ENCODE assay signal across 8 cellular contexts in the genomic region with DNA sequence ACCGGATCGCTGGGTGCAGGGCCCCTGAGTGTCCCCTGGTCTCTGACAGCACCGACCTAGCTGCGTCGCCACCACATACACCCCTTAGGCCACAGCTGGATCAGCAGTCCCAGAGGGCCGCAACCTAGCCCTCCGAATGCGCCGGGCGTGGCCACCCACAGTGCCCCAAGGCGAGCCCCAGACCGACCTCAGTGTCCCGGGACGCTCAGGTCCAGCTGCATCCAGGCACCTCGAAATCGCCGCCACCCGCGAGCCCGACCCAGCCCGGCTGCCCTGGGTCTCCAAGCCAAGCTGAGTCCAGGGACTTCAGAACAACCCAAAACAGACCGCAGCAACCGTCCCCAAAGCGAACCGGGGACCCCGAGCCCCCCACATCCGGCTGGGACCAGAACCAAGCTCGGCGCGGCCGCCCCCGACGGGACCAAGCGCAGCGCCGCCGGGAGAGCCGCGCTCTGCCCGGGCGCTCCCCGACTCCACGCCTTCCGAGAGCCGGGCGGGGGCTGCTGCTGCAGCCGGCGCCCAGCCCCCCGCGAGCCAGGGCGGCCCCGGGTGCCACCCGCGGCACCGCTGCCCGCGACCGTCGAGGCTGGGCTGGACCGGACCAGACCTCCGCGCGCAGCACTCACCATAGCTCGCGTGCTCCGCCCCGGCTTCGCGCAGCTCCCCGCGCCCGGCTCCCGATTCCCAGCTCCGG. TPM values are rescaled to one million over a fixed set of nuclear protein-coding genes. Genes with fewer than 3 reads are reported as not detected.
A peak's percentile ranks its signal among the peaks of the same experiment; 100 is the strongest.
DNase-seq lines count a peak whose midpoint lies in the region; FAIRE-seq and TF ChIP-seq lines count a peak whose summit lies in the region.

No MANE protein-coding gene starts in this region.

- DNase-seq in GM12892 (ENCODE audit: insufficient read length), result no peak
- peak in 1 of 2 experiments; percentile 76 for DNase-seq in SJSA1 (ENCODE audit: low read depth in 1 of 2, low spot score in 2 of 2)
- no peak for DNase-seq in fibroblast of lung (ENCODE audit: low read depth in 2 of 2)
- DNase-seq in NCI-H226, result no peak
- no peak for DNase-seq in NK-92 treated with Interleukin-12 subunit alpha and Interleukin-12 subunit beta, amount 100 ng/mL, for 24 hours (lab: John Stamatoyannopoulos, UW)
- no peak for DNase-seq in activated effector memory CD4-positive, alpha-beta T cell treated with anti-CD3 and anti-CD28 coated beads, Interleukin-2, amount 50 U/mL, for 16 hours

- no peaks in the 10 kb centered on the region for H4K20me1 ChIP-seq in fibroblast of lung (ENCODE audit: control insufficient read depth, extremely low read depth, insufficient read depth, low read length)

- H3K36me3 ChIP-seq in HEK293 (ENCODE audit: control insufficient read depth in 2 of 2, insufficient read depth in 1 of 2, low read length in 2 of 2) (no peaks in the 10 kb centered on the region), SJSA1 (peaks cover 11% of the 10 kb centered on the region), fibroblast of lung (ENCODE audit: control insufficient read depth, insufficient read depth, low read length) (no peaks in the 10 kb centered on the region), parathyroid adenoma (ENCODE audit: control insufficient read depth, insufficient read depth, low read length) (no peaks in the 10 kb centered on the region)

- H3K4me3 ChIP-seq in HEK293 (ENCODE audit: low read depth, low read length), result peak overlapping the region; percentile 66
- peak overlapping the region; percentile 100 for H3K4me3 ChIP-seq in SJSA1
- peak overlapping the region; percentile 63 to 83 (median 74) for H3K4me3 ChIP-seq in fibroblast of lung (replicated peaks in 1 of 4; ENCODE audit: control extremely low read depth in 1 of 4, insufficient read depth in 1 of 4, low read depth in 3 of 4, low read length in 4 of 4)
- peak overlapping the region; percentile 46 for H3K4me3 ChIP-seq in parathyroid adenoma (ENCODE audit: low read depth, low read length)

- CTCF ChIA-PET in HEK293 (lab: Yijun Ruan, JAX), result interaction anchor here (0.7 to 2.2 kb wide), 6 partner anchors 11 to 90 kb away, joined by 3 to 8 read pairs (median 4); no protein-coding TSS in a partner anchor

- TF ChIP-seq CTCF in HEK293 (tag by site-specific recombination; IDR thresholded peaks at IDR 0.05), result no peak
- no peak for TF ChIP-seq CTCF in fibroblast of lung (conservative IDR thresholded peaks at IDR 0.05 in 1 of 2, IDR thresholded peaks at IDR 0.05 in 1 of 2; ENCODE audit: low read depth in 1 of 2, low read length in 2 of 2)
- no peak for TF ChIP-seq CTCF in parathyroid adenoma (IDR thresholded peaks at IDR 0.05)

- TF ChIP-seq POLR2A in GM12892 (IDR thresholded peaks at IDR 0.05; ENCODE audit: low read depth, low read length), result no peak

- H3K9me3 ChIP-seq in HEK293 (ENCODE audit: control insufficient read depth, insufficient read depth, low read depth, low read length), result no peaks in the 10 kb centered on the region
- H3K9me3 ChIP-seq in SJSA1 (replicated peaks), result peaks cover 10% of the 10 kb centered on the region
- H3K9me3 ChIP-seq in fibroblast of lung (ENCODE audit: control insufficient read depth, insufficient read depth, low read depth, low read length), result no peaks in the 10 kb centered on the region
- no peaks in the 10 kb centered on the region for H3K9me3 ChIP-seq in parathyroid adenoma (ENCODE audit: control insufficient read depth, low read length)

- H3K9ac ChIP-seq in fibroblast of lung (ENCODE audit: insufficient read depth, low read length), result peak overlapping the region; percentile 83
- no peak overlapping the region for H3K9ac ChIP-seq in parathyroid adenoma

- H3K27me3 ChIP-seq in SJSA1 (replicated peaks) (no peaks in the 10 kb centered on the region), fibroblast of lung (ENCODE audit: control insufficient read depth, insufficient read depth, low read length) (no peaks in the 10 kb centered on the region), parathyroid adenoma (ENCODE audit: control insufficient read depth, insufficient read depth, low read length) (no peaks in the 10 kb centered on the region)

- H3K4me1 ChIP-seq in HEK293 (ENCODE audit: control insufficient read depth, insufficient read depth, low read length), result peaks cover 9% of the 10 kb centered on the region
- peaks cover 30% of the 10 kb centered on the region for H3K4me1 ChIP-seq in SJSA1 (replicated peaks)
- peaks cover 22% of the 10 kb centered on the region for H3K4me1 ChIP-seq in fibroblast of lung (ENCODE audit: control insufficient read depth, extremely low read depth, insufficient read depth, low read length)
- peaks cover 12% of the 10 kb centered on the region for H3K4me1 ChIP-seq in parathyroid adenoma

- no peak overlapping the region for H2AFZ ChIP-seq in fibroblast of lung (ENCODE audit: low read length)
- no peak overlapping the region for H2AFZ ChIP-seq in parathyroid adenoma

- H3K4me2 ChIP-seq in fibroblast of lung (ENCODE audit: extremely low read depth, insufficient read depth, low read length) (peak overlapping the region; percentile 84), parathyroid adenoma (ENCODE audit: low read length) (peak overlapping the region; percentile 63)

- H3K27ac ChIP-seq in HEK293 (ENCODE audit: extremely low read depth, low read depth, low read length), result peak overlapping the region; percentile 74; the same call in 1 of the 2 replicates
- H3K27ac ChIP-seq in SJSA1, result peak overlapping the region; percentile 31; the same call in 1 of the 2 replicates
- H3K27ac ChIP-seq in fibroblast of lung (ENCODE audit: insufficient read depth, low read length), result peak overlapping the region; percentile 57
- peak overlapping the region; percentile 59 for H3K27ac ChIP-seq in parathyroid adenoma

- peaks cover 51% of the 10 kb centered on the region for H3K79me2 ChIP-seq in fibroblast of lung (ENCODE audit: control insufficient read depth, insufficient read depth, low read length)
- peaks cover 25% of the 10 kb centered on the region for H3K79me2 ChIP-seq in parathyroid adenoma

- POLR2A ChIA-PET in HEK293 (lab: Yijun Ruan, JAX), result interaction anchor here (0.6 to 1.9 kb wide), 17 partner anchors 10 to 680 kb away, joined by 3 to 16 read pairs (median 3); no protein-coding TSS in a partner anchor

- peak; percentile 57 for FAIRE-seq in GM12892 (lab: Jason Lieb, UNC)

TF ChIP-seq in HEK293, 187 proteins besides CTCF, POLR2A, EP300 and RAD21 (continues in another document):
- TF ChIP-seq ZNF623 (tag by site-specific recombination; IDR thresholded peaks at IDR 0.05) (no peak), ZNF211 (tag by site-specific recombination; IDR thresholded peaks at IDR 0.05; ENCODE audit: low read depth) (no peak), ZNF132 (tag by site-specific recombination; IDR thresholded peaks at IDR 0.05; ENCODE audit: borderline replicate concordance) (no peak), ZNF660 (tag by site-specific recombination; IDR thresholded peaks at IDR 0.05) (peak; percentile 89; the same call in 1 of the 2 replicates), KLF8 (tag by site-specific recombination; IDR thresholded peaks at IDR 0.05) (peak; percentile 22; the same call in 1 of the 2 replicates), TCF7L2 (IDR thresholded peaks at IDR 0.05; ENCODE audit: borderline replicate concordance, low read depth, low read length) (no peak), ZNF157 (tag by site-specific recombination; IDR thresholded peaks at IDR 0.05) (no peak), ZNF654 (tag by site-specific recombination; IDR thresholded peaks at IDR 0.05; ENCODE audit: low read depth) (no peak), ZBTB8A (tag by site-specific recombination; IDR thresholded peaks at IDR 0.05) (peak; percentile 32; the same call in 1 of the 2 replicates), ZBTB7A (tag by site-specific recombination; IDR thresholded peaks at IDR 0.05; ENCODE audit: low read depth) (0 out of 2 replicates have a peak, but pooled peaks have one; percentile 16), ZSCAN23 (tag by site-specific recombination; IDR thresholded peaks at IDR 0.05) (no peak), ZNF791 (tag by site-specific recombination; IDR thresholded peaks at IDR 0.05) (no peak), ZNF776 (tag by site-specific recombination; IDR thresholded peaks at IDR 0.05; ENCODE audit: borderline replicate concordance) (no peak), ZBTB48 (tag by site-specific recombination; IDR thresholded peaks at IDR 0.05) (peak; percentile 46), ZNF394 (tag by site-specific recombination; IDR thresholded peaks at IDR 0.05; ENCODE audit: borderline replicate concordance) (no peak), ZNF324 (tag by site-specific recombination; IDR thresholded peaks at IDR 0.05) (no peak), ZNF501 (tag by site-specific recombination; IDR thresholded peaks at IDR 0.05) (no peak), ZNF600 (tag by site-specific recombination; IDR thresholded peaks at IDR 0.05) (0 out of 2 replicates have a peak, but pooled peaks have one; percentile 19), ZNF184 (tag by site-specific recombination; IDR thresholded peaks at IDR 0.05) (no peak), ZNF792 (tag by site-specific recombination; IDR thresholded peaks at IDR 0.05) (no peak)
- TF ChIP-seq, protein P1, sequence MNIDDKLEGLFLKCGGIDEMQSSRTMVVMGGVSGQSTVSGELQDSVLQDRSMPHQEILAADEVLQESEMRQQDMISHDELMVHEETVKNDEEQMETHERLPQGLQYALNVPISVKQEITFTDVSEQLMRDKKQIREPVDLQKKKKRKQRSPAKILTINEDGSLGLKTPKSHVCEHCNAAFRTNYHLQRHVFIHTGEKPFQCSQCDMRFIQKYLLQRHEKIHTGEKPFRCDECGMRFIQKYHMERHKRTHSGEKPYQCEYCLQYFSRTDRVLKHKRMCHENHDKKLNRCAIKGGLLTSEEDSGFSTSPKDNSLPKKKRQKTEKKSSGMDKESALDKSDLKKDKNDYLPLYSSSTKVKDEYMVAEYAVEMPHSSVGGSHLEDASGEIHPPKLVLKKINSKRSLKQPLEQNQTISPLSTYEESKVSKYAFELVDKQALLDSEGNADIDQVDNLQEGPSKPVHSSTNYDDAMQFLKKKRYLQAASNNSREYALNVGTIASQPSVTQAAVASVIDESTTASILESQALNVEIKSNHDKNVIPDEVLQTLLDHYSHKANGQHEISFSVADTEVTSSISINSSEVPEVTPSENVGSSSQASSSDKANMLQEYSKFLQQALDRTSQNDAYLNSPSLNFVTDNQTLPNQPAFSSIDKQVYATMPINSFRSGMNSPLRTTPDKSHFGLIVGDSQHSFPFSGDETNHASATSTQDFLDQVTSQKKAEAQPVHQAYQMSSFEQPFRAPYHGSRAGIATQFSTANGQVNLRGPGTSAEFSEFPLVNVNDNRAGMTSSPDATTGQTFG (tag by site-specific recombination; IDR thresholded peaks at IDR 0.05; ENCODE audit: borderline replicate concordance), result no peak

RNA-seq across cellular contexts. Expression of a gene that starts 54.6 kb away (rescaled TPM):
- polyA plus RNA-seq in GM12892 (2012; ENCODE audit: missing spikeins), result 16.7 TPM
- total RNA-seq in SJSA1 (2014; rRNA removed; shearing (Covaris generic)), result 67.2 and 82.6 TPM in 2 replicates
- 57.3 and 138 TPM in 2 replicates for total RNA-seq in fibroblast of lung
- 131 and 137 TPM in 2 replicates for polyA plus RNA-seq in fibroblast of lung
- 145 and 152 TPM in 2 replicates for polyA plus RNA-seq in fibroblast of lung (2012)
- polyA minus RNA-seq in fibroblast of lung (ENCODE audit: low replicate concordance), result 228 and 250 TPM in 2 replicates

Comparison
In these comparisons a context has a peak if more than half of its experiments do, and no peak if none do; other contexts are left out.
1. H3K4me3 ChIP-seq: peak in every context shown above with its lines; median percentile 100 in SJSA1; 74 in fibroblast of lung; 66 in HEK293; 46 in parathyroid adenoma.